Comparison of ENCODE assay signal across 21 cellular contexts in genomic region chr19:6811378-6811777, GRCh38. TPM values are rescaled to one million over a fixed set of nuclear protein-coding genes. Genes with fewer than 3 reads are reported as not detected.
A peak's percentile ranks its signal among the peaks of the same experiment; 100 is the strongest.
DNase-seq lines count a peak whose midpoint lies in the region; ATAC-seq and TF ChIP-seq lines count a peak whose summit lies in the region.
"Had no signal": no experiment of that assay in that cellular context is flagged by ENCODE, and none has a peak within 500 bp of the region (broad histone marks: within the 10 kb centered on the region; RNA-seq: fewer than 3 reads in every experiment).

No MANE protein-coding gene starts in this region.

- RAD21 ChIA-PET in HCT116 (lab: Charles Lee; ENCODE audit: low non-redundant PET in 1 of 2, low total read pairs in 2 of 2, uncharacterized antibody in 2 of 2, unreplicated experiment in 2 of 2): no interaction called here

- H3K4me3 Mint-ChIP-seq in CD4-positive, alpha-beta T cell: peak overlapping the region; percentile 26
- H3K4me3 Mint-ChIP-seq in activated naive CD8-positive, alpha-beta T cell: no peak overlapping the region
- H3K4me3 Mint-ChIP-seq: T-helper 2 cell treated with Interferon-gamma antibody and Interleukin-4, amounts not matched to agents 5 μg/mL and 100 μg/mL, for 36 hours had no signal

- H3K9ac ChIP-seq in HCT116 (ENCODE audit: low read length) (no peak overlapping the region), neural cell (ENCODE audit: low read length) (no peak overlapping the region)

- TF ChIP-seq EP300 in neural cell (conservative IDR thresholded peaks at IDR 0.05; ENCODE audit: poor library complexity, severe bottlenecking): no peak

- CTCF ChIA-PET in CD4-positive, alpha-beta T cell (lab: Charles Lee): interaction anchor here (3.1 kb wide), 1 partner anchor 9 kb away, joined by 18 read pairs; no protein-coding TSS in a partner anchor
- CTCF ChIA-PET in HCT116 (lab: Charles Lee): interaction anchor here (1.1 kb wide), 1 partner anchor 153 kb away, joined by 3 read pairs; no protein-coding TSS in a partner anchor

- no peak for TF ChIP-seq POLR2A in HCT116 (IDR thresholded peaks at IDR 0.05; ENCODE audit: borderline replicate concordance, extremely low read depth, insufficient read depth, insufficient read length)

- H3K36me3 ChIP-seq in HCT116 (ENCODE audit: control insufficient read depth in 1 of 2, insufficient read depth in 2 of 2, low read length in 2 of 2): no peaks in the 10 kb centered on the region
- no peaks in the 10 kb centered on the region for H3K36me3 ChIP-seq in neural cell (ENCODE audit: insufficient read depth, low read length)
- H3K36me3 ChIP-seq: sigmoid colon, upper lobe of left lung had no signal

- H3K27me3 ChIP-seq in CD4-positive, alpha-beta T cell (ENCODE audit: control insufficient read depth, insufficient read depth, low read length): no peaks in the 10 kb centered on the region
- no peaks in the 10 kb centered on the region for H3K27me3 ChIP-seq in HCT116 (ENCODE audit: insufficient read depth, low read length)
- no peaks in the 10 kb centered on the region for H3K27me3 ChIP-seq in neural cell (ENCODE audit: insufficient read depth, low read depth, low read length)
- H3K27me3 ChIP-seq: sigmoid colon, upper lobe of left lung had no signal

- intact Hi-C loops in CD4-positive, alpha-beta T cell (cut with DNase I, micrococcal nuclease): no loop called here
- intact Hi-C loops in HCT116 (cut with micrococcal nuclease) (no loop called here), Right ventricle myocardium superior (cut with DNase I) (no loop called here)

- H2AFZ ChIP-seq in HCT116 (ENCODE audit: low read depth, low read length, poor library complexity, severe bottlenecking) (peak overlapping the region; percentile 81), neural cell (ENCODE audit: low read depth, low read length) (peak overlapping the region; percentile 58)

- no TSS peak for BruUV-seq in HCT116 (replicated peaks; lab: Mats Ljungman, UMichigan)

- H3K9me2 ChIP-seq in HCT116 (ENCODE audit: insufficient read depth): no peaks in the 10 kb centered on the region
- H3K9me2 ChIP-seq in neural cell (ENCODE audit: insufficient read depth, low read length): no peaks in the 10 kb centered on the region

- no peak for DNase-seq in CD4-positive, alpha-beta T cell
- DNase-seq in HCT116 (ENCODE audit: low read depth, low spot score): no peak
- DNase-seq in kidney glomerular epithelial cell (lab: John Stamatoyannopoulos, UW): no peak
- no peak for DNase-seq in Right ventricle myocardium superior
- DNase-seq in NCI-H1105 treated with DMSO at 0.1 percent for 48 hours (lab: John Stamatoyannopoulos, UW): no peak
- DNase-seq: activated CD4-positive, CD25-positive, alpha-beta regulatory T cell; cerebellar nuclear complex; effector CD8-positive, alpha-beta T cell; glutamatergic neuron; NCI-H1436; NCI-H69; SHP77 treated with DMSO at 0.1 percent for 48 hours; sigmoid colon; stimulated activated CD4-positive, alpha-beta T cell treated with anti-CD3 and anti-CD28 coated beads, Interleukin-1b, Interleukin-23, amount 100 ng/mL, for 48 hours; upper lobe of left lung had no signal

- peaks cover 2% of the 10 kb centered on the region for H3K9me3 Mint-ChIP-seq in CD4-positive, alpha-beta T cell
- peaks cover 5% of the 10 kb centered on the region for H3K9me3 Mint-ChIP-seq in activated naive CD8-positive, alpha-beta T cell (ENCODE audit: low read depth)

- H3F3A ChIP-seq in neural cell (ENCODE audit: insufficient read depth, low read length, poor library complexity, severe bottlenecking): no peaks in the 10 kb centered on the region

- ATAC-seq in CD4-positive, alpha-beta T cell (ENCODE audit: poor library complexity): no peak
- no peak for ATAC-seq in HCT116
- no peak for ATAC-seq in Right ventricle myocardium superior (ENCODE audit: poor library complexity)

- POLR2A ChIA-PET in CD4-positive, alpha-beta T cell (lab: Charles Lee): no interaction called here
- POLR2A ChIA-PET in HCT116 (lab: Charles Lee): no interaction called here

- H3K4me2 ChIP-seq in HCT116 (ENCODE audit: low read length) (no peak overlapping the region), neural cell (ENCODE audit: low read length) (no peak overlapping the region)

- peaks cover 5 to 9% of the 10 kb centered on the region in 2 experiments; a peak in 3 of 4 replicates for H3K4me1 ChIP-seq in HCT116 (ENCODE audit: control insufficient read depth in 1 of 2, insufficient read depth in 2 of 2, low read length in 2 of 2)
- H3K4me1 ChIP-seq: sigmoid colon, upper lobe of left lung had no signal

- H3K4me3 ChIP-seq in HCT116 (replicated peaks in 1 of 2; ENCODE audit: low read depth in 1 of 2, low read length in 2 of 2) (no peak overlapping the region), neural cell (ENCODE audit: low read length) (peak overlapping the region; percentile 1)
- H3K4me3 ChIP-seq: sigmoid colon, upper lobe of left lung had no signal

- peak overlapping the region; percentile 45 for H3K27ac ChIP-seq in CD4-positive, alpha-beta T cell (ENCODE audit: low read depth, low read length)
- H3K27ac ChIP-seq in HCT116 (ENCODE audit: low read depth, low read length): no peak overlapping the region
- no peak overlapping the region for H3K27ac ChIP-seq in neural cell (ENCODE audit: low read length)
- H3K27ac ChIP-seq: sigmoid colon, upper lobe of left lung had no signal

- TF ChIP-seq CTCF in CD4-positive, alpha-beta T cell (IDR thresholded peaks at IDR 0.05): no peak
- no peak for TF ChIP-seq CTCF in HCT116 (IDR thresholded peaks at IDR 0.05 in 2 of 3, conservative IDR thresholded peaks at IDR 0.05 in 1 of 3; ENCODE audit: borderline replicate concordance in 1 of 3, insufficient read depth in 1 of 3, low read depth in 2 of 3, low read length in 2 of 3)
- TF ChIP-seq CTCF in neural cell (IDR thresholded peaks at IDR 0.05; ENCODE audit: poor library complexity, severe bottlenecking): no peak

- H3K27ac Mint-ChIP-seq in CD4-positive, alpha-beta T cell: peak overlapping the region; percentile 86
- peak overlapping the region; percentile 24 for H3K27ac Mint-ChIP-seq in activated naive CD8-positive, alpha-beta T cell
- H3K27ac Mint-ChIP-seq: T-helper 2 cell treated with Interferon-gamma antibody and Interleukin-4, amounts not matched to agents 5 μg/mL and 100 μg/mL, for 36 hours had no signal

- H3K9me3 ChIP-seq in CD4-positive, alpha-beta T cell (ENCODE audit: control insufficient read depth, low read length): no peaks in the 10 kb centered on the region
- peaks cover 0 to 3% of the 10 kb centered on the region in 2 experiments; a peak in 1 of 4 replicates for H3K9me3 ChIP-seq in HCT116 (ENCODE audit: control insufficient read depth in 1 of 2, insufficient read depth in 1 of 2, low read depth in 1 of 2, low read length in 2 of 2)
- no peaks in the 10 kb centered on the region for H3K9me3 ChIP-seq in neural cell (ENCODE audit: low read length)

- H3K27me3 Mint-ChIP-seq in CD4-positive, alpha-beta T cell: no peaks in the 10 kb centered on the region
- no peaks in the 10 kb centered on the region for H3K27me3 Mint-ChIP-seq in activated naive CD8-positive, alpha-beta T cell

- no peaks in the 10 kb centered on the region for H3K79me2 ChIP-seq in HCT116 (ENCODE audit: insufficient read depth, low read length)
- H3K79me2 ChIP-seq in neural cell (replicated peaks; ENCODE audit: insufficient read depth, low read length): no peaks in the 10 kb centered on the region

- peaks cover 69% of the 10 kb centered on the region for H3K36me3 Mint-ChIP-seq in CD4-positive, alpha-beta T cell (ENCODE audit: low read depth)
- H3K36me3 Mint-ChIP-seq in activated naive CD8-positive, alpha-beta T cell: peaks cover 15% of the 10 kb centered on the region

- no peak for TF ChIP-seq RAD21 in HCT116 (IDR thresholded peaks at IDR 0.05; ENCODE audit: low read depth)
- no peak for TF ChIP-seq RAD21 in neural cell (conservative IDR thresholded peaks at IDR 0.05)

- H4K20me1 ChIP-seq in HCT116 (ENCODE audit: insufficient read depth) (no peaks in the 10 kb centered on the region), neural cell (ENCODE audit: insufficient read depth) (no peaks in the 10 kb centered on the region)

- peaks cover 82% of the 10 kb centered on the region for H3K4me1 Mint-ChIP-seq in CD4-positive, alpha-beta T cell (ENCODE audit: low read depth)
- H3K4me1 Mint-ChIP-seq in activated naive CD8-positive, alpha-beta T cell (ENCODE audit: low read depth): peaks cover 70% of the 10 kb centered on the region

TF ChIP-seq in HCT116, 20 proteins besides CTCF, POLR2A, EP300 and RAD21 (continues in another document):
- TF ChIP-seq SIN3A (IDR thresholded peaks at IDR 0.05; ENCODE audit: low read depth) (no peak), POLR2AphosphoS5 (IDR thresholded peaks at IDR 0.05; ENCODE audit: low read depth, low read length) (no peak), EZH2phosphoT487 (IDR thresholded peaks at IDR 0.05; ENCODE audit: borderline replicate concordance) (no peak), TCF7L2 (IDR thresholded peaks at IDR 0.05; ENCODE audit: borderline replicate concordance, extremely low read depth, insufficient read depth, insufficient read length) (no peak), YY1 (IDR thresholded peaks at IDR 0.05; ENCODE audit: extremely low read depth, insufficient replicate concordance, low read depth, low read length) (no peak), EGR1 (IDR thresholded peaks at IDR 0.05; ENCODE audit: low read depth) (no peak)

TF ChIP-seq in neural cell, 6 proteins besides CTCF, POLR2A, EP300 and RAD21 (continues in another document):
- TF ChIP-seq MXI1 (conservative IDR thresholded peaks at IDR 0.05; ENCODE audit: poor library complexity, severe bottlenecking): no peak

RNA-seq across cellular contexts. Expression of gene VAV1, which starts 38.9 kb away (rescaled TPM):
- total RNA-seq in CD4-positive, alpha-beta T cell: 10 to 100 TPM; 70.0 to 70.1 TPM
- total RNA-seq in HCT116 (2021; ENCODE audit: unreplicated experiment) (20.6 TPM), Right ventricle myocardium superior (2.8 TPM)
- polyA plus RNA-seq in HCT116 (2012): 37.2 and 37.3 TPM in 2 replicates
- polyA plus RNA-seq in neural cell: not detected in 2 replicates
- polyA minus RNA-seq in neural cell: not detected in 2 replicates
- total RNA-seq: astrocyte, fibroblast of lung, LHCN-M2 had no signal
- polyA plus RNA-seq: fibroblast of lung had no signal

RNA-seq across cellular contexts. Expression of gene SH2D3A, which starts 44.1 kb away (rescaled TPM):
- 10 to 100 TPM; 39.2 to 41.3 TPM for total RNA-seq in CD4-positive, alpha-beta T cell
- 75.7 TPM for total RNA-seq in HCT116 (2021; ENCODE audit: unreplicated experiment)
- polyA plus RNA-seq in HCT116 (2012): 57.7 and 67.0 TPM in 2 replicates
- 3.6 TPM in 1 of 2 replicates, not detected in the other for polyA plus RNA-seq in neural cell
- 0.35 TPM in 1 of 2 replicates, not detected in the other for polyA minus RNA-seq in neural cell
- total RNA-seq in Right ventricle myocardium superior: not detected
- total RNA-seq: fibroblast of lung, LHCN-M2 had no signal
- polyA plus RNA-seq: fibroblast of lung had no signal

Comparison
In these comparisons a context has a peak if more than half of its experiments do, and no peak if none do; other contexts are left out.
1. RNA of gene SH2D3A, which starts 44.1 kb away (total RNA-seq): 75.7 TPM in HCT116 (single experiment) and 39.2 to 41.3 TPM in CD4-positive, alpha-beta T cell; not detected in Right ventricle myocardium superior (single experiment); every median in the first group is over 10 times any median in the second.